ENCODE assay signal across 15 cellular contexts in the genomic region with DNA sequence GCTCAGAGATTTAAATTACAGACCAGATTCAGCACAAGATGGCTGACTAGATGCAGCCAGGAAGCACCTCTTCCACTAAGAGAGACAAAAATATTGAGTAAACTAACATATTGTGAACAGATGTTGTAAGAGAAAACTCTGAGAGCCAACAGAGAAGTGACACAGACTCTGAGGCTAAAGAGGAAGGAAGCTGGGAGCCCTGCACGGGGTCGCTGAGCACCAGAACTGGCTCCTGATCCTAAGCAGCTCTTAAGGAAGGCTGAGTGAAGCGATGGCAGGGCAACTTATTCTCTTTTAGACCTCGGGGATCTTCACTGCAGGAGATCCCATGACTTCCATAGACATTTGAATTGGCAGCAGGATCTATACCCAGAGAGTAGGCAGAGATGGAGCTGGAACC.
DNase-seq lines count a peak whose midpoint lies in the region; ATAC-seq and TF ChIP-seq lines count a peak whose summit lies in the region.
"Had no signal": no experiment of that assay in that cellular context is flagged by ENCODE, and none has a peak within 500 bp of the region (broad histone marks: within the 10 kb centered on the region; RNA-seq: fewer than 3 reads in every experiment).

No MANE protein-coding gene starts in this region.

- DNase-seq in right cardiac atrium = peak in 2 of 3 donors; percentile 14 to 37
- DNase-seq in left ventricle myocardium inferior = no peak
- DNase-seq in Peyer's patch = peak in 2 of 3 donors; percentile 24 to 55
- peak in 1 of 2 donors; percentile 2 for DNase-seq in memory B cell (ENCODE audit: low spot score in 2 of 2)
- DNase-seq in aorta = peak; percentile 53 to 55
- DNase-seq in natural killer cell treated with Interleukin-12 subunit alpha and Interleukin-12 subunit beta and Interleukin-15 and Interleukin-18, amount 100 ng/mL, for 72 hours (ENCODE audit: low spot score) = no peak
- no peak for DNase-seq in activated CD4-positive, CD25-positive, alpha-beta regulatory T cell (lab: John Stamatoyannopoulos, UW)
- no peak for DNase-seq in T1000 (lab: John Stamatoyannopoulos, UW)
- DNase-seq: CD4-positive, alpha-beta memory T cell; H9; NCI-H146; NCI-H2081 treated with DMSO at 0.1 percent for 48 hours; NCI-H524 treated with DMSO at 0.1 percent for 48 hours; PC-9 had no signal

- H3K27ac ChIP-seq in right cardiac atrium (ENCODE audit: low read length) = no peak overlapping the region
- H3K27ac ChIP-seq in left ventricle myocardium inferior (replicated peaks) = no peak overlapping the region
- H3K27ac ChIP-seq in Peyer's patch = no peak overlapping the region
- H3K27ac ChIP-seq in aorta (ENCODE audit: low read depth in 1 of 2, low read length in 2 of 2) = no peak overlapping the region
- H3K27ac ChIP-seq: PC-9 had no signal

- H3K9me3 ChIP-seq in right cardiac atrium (ENCODE audit: control insufficient read depth, low read length) = no peaks in the 10 kb centered on the region
- H3K9me3 ChIP-seq in left ventricle myocardium inferior (replicated peaks) = no peaks in the 10 kb centered on the region
- peaks cover 0 to 3% (median 0%) of the 10 kb centered on the region in 4 donors for H3K9me3 ChIP-seq in Peyer's patch
- no peaks in the 10 kb centered on the region for H3K9me3 ChIP-seq in aorta (ENCODE audit: control insufficient read depth, low read length)

- 61% methylated on average over 4 of the region's 4 CpGs for WGBS in right cardiac atrium
- WGBS in aorta, 2 donors = 46 to 69% methylated on average over 4 of the region's 4 CpGs

- no peaks in the 10 kb centered on the region for H3K36me3 Mint-ChIP-seq in memory B cell
- H3K36me3 Mint-ChIP-seq in natural killer cell treated with Interleukin-12 subunit alpha and Interleukin-12 subunit beta and Interleukin-15 and Interleukin-18, amount 100 ng/mL, for 72 hours = no peaks in the 10 kb centered on the region
- H3K36me3 Mint-ChIP-seq: CD4-positive, alpha-beta memory T cell had no signal

- H3K36me3 ChIP-seq in left ventricle myocardium inferior = no peaks in the 10 kb centered on the region
- H3K36me3 ChIP-seq in Peyer's patch = no peaks in the 10 kb centered on the region
- H3K36me3 ChIP-seq in aorta (ENCODE audit: control insufficient read depth in 1 of 2, insufficient read depth in 2 of 2, low read length in 1 of 2) = no peaks in the 10 kb centered on the region

- peak overlapping the region; percentile 24 for H3K4me3 Mint-ChIP-seq in memory B cell
- H3K4me3 Mint-ChIP-seq in natural killer cell treated with Interleukin-12 subunit alpha and Interleukin-12 subunit beta and Interleukin-15 and Interleukin-18, amount 100 ng/mL, for 72 hours = no peak overlapping the region
- H3K4me3 Mint-ChIP-seq: CD4-positive, alpha-beta memory T cell; H9 had no signal

- intact Hi-C loops in right cardiac atrium (cut with DNase I) = no loop called here
- intact Hi-C loops in left ventricle myocardium inferior (cut with micrococcal nuclease) = no loop called here
- intact Hi-C loops in aorta (cut with DNase I) = no loop called here

- H3K4me3 ChIP-seq in right cardiac atrium (ENCODE audit: low read length) = no peak overlapping the region
- H3K4me3 ChIP-seq in left ventricle myocardium inferior = no peak overlapping the region
- H3K4me3 ChIP-seq in Peyer's patch = no peak overlapping the region
- H3K4me3 ChIP-seq in aorta (ENCODE audit: low read length in 2 of 2) = no peak overlapping the region
- H3K4me3 ChIP-seq: PC-9 had no signal

- peak overlapping the region; percentile 62 for H3K27ac Mint-ChIP-seq in memory B cell
- no peak overlapping the region for H3K27ac Mint-ChIP-seq in natural killer cell treated with Interleukin-12 subunit alpha and Interleukin-12 subunit beta and Interleukin-15 and Interleukin-18, amount 100 ng/mL, for 72 hours
- H3K27ac Mint-ChIP-seq: CD4-positive, alpha-beta memory T cell; H9 had no signal

- no peaks in the 10 kb centered on the region for H3K4me1 ChIP-seq in right cardiac atrium (ENCODE audit: control insufficient read depth, insufficient read depth, low read length)
- H3K4me1 ChIP-seq in left ventricle myocardium inferior = no peaks in the 10 kb centered on the region
- H3K4me1 ChIP-seq in Peyer's patch = no peaks in the 10 kb centered on the region
- H3K4me1 ChIP-seq in aorta (ENCODE audit: control insufficient read depth in 1 of 2, insufficient read depth in 2 of 2, low read length in 2 of 2) = no peaks in the 10 kb centered on the region

- TF ChIP-seq CTCF in left ventricle myocardium inferior (IDR thresholded peaks at IDR 0.05; ENCODE audit: borderline replicate concordance) (no peak), Peyer's patch (IDR thresholded peaks at IDR 0.05) (no peak)

- peaks cover 5% of the 10 kb centered on the region for H3K9me3 Mint-ChIP-seq in memory B cell
- peaks cover 25% of the 10 kb centered on the region for H3K9me3 Mint-ChIP-seq in natural killer cell treated with Interleukin-12 subunit alpha and Interleukin-12 subunit beta and Interleukin-15 and Interleukin-18, amount 100 ng/mL, for 72 hours

- H3K27me3 Mint-ChIP-seq in memory B cell = no peaks in the 10 kb centered on the region
- H3K27me3 Mint-ChIP-seq in natural killer cell treated with Interleukin-12 subunit alpha and Interleukin-12 subunit beta and Interleukin-15 and Interleukin-18, amount 100 ng/mL, for 72 hours = no peaks in the 10 kb centered on the region
- H3K27me3 Mint-ChIP-seq: CD4-positive, alpha-beta memory T cell had no signal

- peaks cover 33% of the 10 kb centered on the region for H3K4me1 Mint-ChIP-seq in memory B cell
- H3K4me1 Mint-ChIP-seq in natural killer cell treated with Interleukin-12 subunit alpha and Interleukin-12 subunit beta and Interleukin-15 and Interleukin-18, amount 100 ng/mL, for 72 hours (ENCODE audit: low read depth in 2 of 2) = no peaks in the 10 kb centered on the region
- H3K4me1 Mint-ChIP-seq: CD4-positive, alpha-beta memory T cell had no signal

- no peak for ATAC-seq in right cardiac atrium
- ATAC-seq in memory B cell (ENCODE audit: low read depth) = peak; percentile 69
- no peak for ATAC-seq in aorta (ENCODE audit: low FRiP score)
- no peak for ATAC-seq in natural killer cell treated with Interleukin-12 subunit alpha and Interleukin-12 subunit beta and Interleukin-15 and Interleukin-18, amount 100 ng/mL, for 72 hours
- ATAC-seq: SK-N-SH treated with all-trans-retinoic acid at 6 μM for 48 hours had no signal

- no peak for TF ChIP-seq POLR2A in Peyer's patch (IDR thresholded peaks at IDR 0.05)

- H3K27me3 ChIP-seq in right cardiac atrium (ENCODE audit: control insufficient read depth, insufficient read depth) (no peaks in the 10 kb centered on the region), left ventricle myocardium inferior (ENCODE audit: low read depth) (no peaks in the 10 kb centered on the region), Peyer's patch (no peaks in the 10 kb centered on the region), aorta (ENCODE audit: control insufficient read depth in 1 of 2, insufficient read depth in 2 of 2, low read length in 1 of 2) (peaks cover 0 to 1% of the 10 kb centered on the region in 2 donors)

Comparison
In these comparisons a context has a peak if more than half of its experiments do, and no peak if none do; other contexts are left out.
1. DNase-seq: peak in right cardiac atrium (2 of 3), Peyer's patch (2 of 3) and aorta (2 of 2); none in left ventricle myocardium inferior (single experiment), natural killer cell treated with Interleukin-12 subunit alpha and Interleukin-12 subunit beta and Interleukin-15 and Interleukin-18, amount 100 ng/mL, for 72 hours (single experiment), activated CD4-positive, CD25-positive, alpha-beta regulatory T cell (0 of 4) and T1000 (single experiment).